ENCODE assay signal across 8 cellular contexts in genomic region chr11:128830836-128831780, GRCh38. TPM values are rescaled to one million over a fixed set of nuclear protein-coding genes. Genes with fewer than 3 reads are reported as not detected.
A peak's percentile ranks its signal among the peaks of the same experiment; 100 is the strongest.
DNase-seq lines count a peak whose midpoint lies in the region; TF ChIP-seq lines count a peak whose summit lies in the region.

No MANE protein-coding gene starts in this region.

- H3K4me3 Mint-ChIP-seq in type B pancreatic cell: no peak overlapping the region

- H3K27ac Mint-ChIP-seq in type B pancreatic cell: no peak overlapping the region

- peak; percentile 44 for DNase-seq in GM04504 (ENCODE audit: low read depth)
- DNase-seq in HAP-1 (ENCODE audit: low spot score in 2 of 2): peak; percentile 76 to 83
- DNase-seq in M059J (ENCODE audit: low read depth): peak; percentile 78
- peak; percentile 42 for DNase-seq in SK-N-DZ (ENCODE audit: low spot score)
- peak; percentile 90 for DNase-seq in activated naive CD4-positive, alpha-beta T cell treated with Interleukin-2 at 50 U/mL for 16 hours
- peak; percentile 76 for DNase-seq in glomerular endothelial cell (ENCODE audit: extremely low read depth, low read depth, low spot score)
- peak; percentile 75 for DNase-seq in pons (ENCODE audit: low spot score)
- peak; percentile 84 for DNase-seq in type B pancreatic cell (ENCODE audit: extremely low spot score, unreplicated experiment)

- peaks cover 31% of the 10 kb centered on the region for H3K27me3 Mint-ChIP-seq in type B pancreatic cell

- no peaks in the 10 kb centered on the region for H3K36me3 ChIP-seq in HAP-1 (replicated peaks)

- H3K9me3 ChIP-seq in HAP-1: no peaks in the 10 kb centered on the region

- no peaks in the 10 kb centered on the region for H3K36me3 Mint-ChIP-seq in type B pancreatic cell

- in situ Hi-C loops in HAP-1 (cut with MboI; ENCODE audit: low sequenced_read_pairs): loop anchor here (10.0 to 25.0 kb wide), 2 partner anchors 656 to 794 kb away; no protein-coding TSS in a partner anchor

- H3K4me1 Mint-ChIP-seq in type B pancreatic cell (ENCODE audit: unreplicated experiment): peaks cover 15% of the 10 kb centered on the region

- H3K9me3 Mint-ChIP-seq in type B pancreatic cell: peaks cover 2% of the 10 kb centered on the region

- no peak overlapping the region for H3K4me3 ChIP-seq in HAP-1

- H3K27me3 ChIP-seq in HAP-1 (ENCODE audit: low read depth): no peaks in the 10 kb centered on the region

- no peaks in the 10 kb centered on the region for H3K4me1 ChIP-seq in HAP-1

- TF ChIP-seq CTCF in type B pancreatic cell (conservative IDR thresholded peaks at IDR 0.05): peak; percentile 96

RNA-seq across cellular contexts. Expression of gene KCNJ1, which starts 36.0 kb away (rescaled TPM):
- not detected in 2 replicates for total RNA-seq in M059J (2014; rRNA removed; shearing (Covaris generic))
- polyA plus RNA-seq in SK-N-DZ (2014; cell fraction: cytosol; rRNA removed): not detected in 2 replicates
- not detected in 2 replicates for polyA plus RNA-seq in SK-N-DZ (2014; cell fraction: nucleus; rRNA removed)
- total RNA-seq in glomerular endothelial cell (0.05 TPM in 1 of 2 replicates, not detected in the other), type B pancreatic cell (ENCODE audit: low replicate concordance) (0.27 TPM in 1 of 2 replicates, not detected in the other)
